12 cellular contexts compared by ENCODE assay signal in the genomic region with DNA sequence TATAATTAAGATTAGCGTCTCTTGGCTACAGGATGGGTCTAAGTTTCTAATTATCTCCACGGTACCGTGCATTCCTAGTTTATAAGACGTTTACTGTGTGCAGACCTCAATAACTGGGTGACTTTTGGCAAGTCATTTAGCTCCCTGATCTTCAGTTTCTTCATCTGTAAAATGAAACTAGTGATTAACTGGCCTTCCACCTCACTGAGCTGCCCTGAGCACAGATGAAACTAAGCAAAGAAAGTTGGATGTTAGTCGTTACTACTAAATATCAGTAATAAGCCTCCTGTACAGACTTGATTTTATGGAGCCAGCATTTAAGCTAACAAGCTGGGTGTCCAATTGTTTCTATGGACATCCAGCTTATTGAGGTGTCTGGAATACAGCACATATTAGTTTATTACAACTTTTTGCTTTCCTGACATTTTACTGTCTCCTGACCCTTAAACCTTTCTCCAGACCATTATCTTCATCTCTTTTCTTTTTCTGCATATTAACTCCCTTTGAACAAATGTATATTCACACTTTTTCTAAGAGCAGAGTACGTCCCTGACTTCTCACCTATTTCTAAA. TPM values are rescaled to one million over a fixed set of nuclear protein-coding genes. Genes with fewer than 3 reads are reported as not detected.
DNase-seq lines count a peak whose midpoint lies in the region; ATAC-seq, FAIRE-seq and TF ChIP-seq lines count a peak whose summit lies in the region.
"Had no signal": no experiment of that assay in that cellular context is flagged by ENCODE, and none has a peak within 500 bp of the region (broad histone marks: within the 10 kb centered on the region; RNA-seq: fewer than 3 reads in every experiment).

No MANE protein-coding gene starts in this region.

- dilution Hi-C loops in keratinocyte (cut with MboI; ENCODE audit: extremely low pct_ligation_motif_present, low sequenced_read_pairs), result no loop called here

- H3K4me2 ChIP-seq in keratinocyte (ENCODE audit: control insufficient read depth, extremely low read depth, insufficient read depth, low read depth, low read length) (peak overlapping the region; percentile 68), Karpas-422 (ENCODE audit: low read depth, low read length, poor library complexity, severe bottlenecking) (no peak overlapping the region)

- POLR2A ChIA-PET in CD8-positive, alpha-beta T cell (lab: Charles Lee), result interaction anchor here (0.6 to 3.0 kb wide), 4 partner anchors 13 to 45 kb away, joined by 3 to 14 read pairs (median 8); a partner anchor contains a TSS

- CTCF ChIA-PET in CD8-positive, alpha-beta T cell (lab: Charles Lee), result interaction anchor here (0.7 to 4.2 kb wide), 16 partner anchors 8 to 371 kb away, joined by 3 to 68 read pairs (median 6); a partner anchor contains a TSS

- FAIRE-seq in GM19239 (lab: Jason Lieb, UNC) (peak; percentile 91), keratinocyte (lab: Jason Lieb, UNC) (no peak)
- FAIRE-seq: frontal cortex had no signal

- H3K36me3 Mint-ChIP-seq in CD8-positive, alpha-beta T cell, result no peaks in the 10 kb centered on the region

- peak; percentile 51 for TF ChIP-seq POLR2A in Raji (IDR thresholded peaks at IDR 0.05; ENCODE audit: insufficient read depth, low read depth, low read length)

- H3K9ac ChIP-seq in keratinocyte (ENCODE audit: control insufficient read depth, extremely low read depth, insufficient read depth, low read length) (no peak overlapping the region), Karpas-422 (ENCODE audit: low read length) (no peak overlapping the region)

- H3K27ac Mint-ChIP-seq in CD8-positive, alpha-beta T cell, result peak overlapping the region; percentile 64

- H2AFZ ChIP-seq in keratinocyte (ENCODE audit: control insufficient read depth, low read length), result no peak overlapping the region
- H2AFZ ChIP-seq in Karpas-422 (ENCODE audit: low read length), result no peak overlapping the region

- no peak for TF ChIP-seq CTCF in CD8-positive, alpha-beta T cell (IDR thresholded peaks at IDR 0.05)
- TF ChIP-seq CTCF in keratinocyte (optimal IDR thresholded peaks at IDR 0.05 in 1 of 3, IDR thresholded peaks at IDR 0.05 in 1 of 3, conservative IDR thresholded peaks at IDR 0.05 in 1 of 3; ENCODE audit: extremely low read depth in 1 of 3, insufficient read depth in 2 of 3, low read length in 3 of 3), result no peak

- no peak overlapping the region for H3K4me3 ChIP-seq in CD8-positive, alpha-beta T cell (ENCODE audit: low read depth, low read length)
- H3K4me3 ChIP-seq in keratinocyte (ENCODE audit: control insufficient read depth in 2 of 3, extremely low read depth in 1 of 3, insufficient read depth in 2 of 3, low read depth in 1 of 3, low read length in 3 of 3) (peak overlapping the region in 1 of 3 experiments; percentile 49), Karpas-422 (ENCODE audit: low read length) (no peak overlapping the region)

- H3K9me1 ChIP-seq in keratinocyte (ENCODE audit: control insufficient read depth, extremely low read depth, insufficient read depth, low read length), result no peaks in the 10 kb centered on the region

- H3K9me2 ChIP-seq in Karpas-422 (replicated peaks; ENCODE audit: insufficient read depth, low read length), result no peaks in the 10 kb centered on the region

- intact Hi-C loops in CD8-positive, alpha-beta T cell (cut with DNase I, micrococcal nuclease), result loop anchor here (2.0 to 5.0 kb wide), 2 partner anchors 16 to 133 kb away; a partner anchor contains a TSS

- H3K4me3 Mint-ChIP-seq in CD8-positive, alpha-beta T cell, result peak overlapping the region; percentile 77

- no peak overlapping the region for H3K27ac ChIP-seq in CD8-positive, alpha-beta T cell (ENCODE audit: low read depth, low read length)
- H3K27ac ChIP-seq in keratinocyte (ENCODE audit: control insufficient read depth, insufficient read depth, low read length) (no peak overlapping the region), Karpas-422 (ENCODE audit: low read length) (no peak overlapping the region)
- H3K27ac ChIP-seq: VCaP had no signal

- ATAC-seq in CD8-positive, alpha-beta T cell, result no peak

- no peaks in the 10 kb centered on the region for H3K9me3 Mint-ChIP-seq in CD8-positive, alpha-beta T cell

- peaks cover 23% of the 10 kb centered on the region for H3K4me1 Mint-ChIP-seq in CD8-positive, alpha-beta T cell (ENCODE audit: low read depth)

- H3K4me1 ChIP-seq in CD8-positive, alpha-beta T cell (ENCODE audit: insufficient read depth, low read length), result peaks cover 47% of the 10 kb centered on the region
- H3K4me1 ChIP-seq in keratinocyte (ENCODE audit: control insufficient read depth, extremely low read depth, insufficient read depth, low read length) (peaks cover 4% of the 10 kb centered on the region), Karpas-422 (ENCODE audit: low read length) (peaks cover 9% of the 10 kb centered on the region)

- peaks cover 9% of the 10 kb centered on the region for H3K27me3 Mint-ChIP-seq in CD8-positive, alpha-beta T cell (ENCODE audit: low read depth)

- H4K20me1 ChIP-seq in keratinocyte (ENCODE audit: control insufficient read depth, extremely low read depth, insufficient read depth, low read length) (no peaks in the 10 kb centered on the region), Karpas-422 (ENCODE audit: insufficient read depth, low read depth, low read length) (no peaks in the 10 kb centered on the region)

- H3K27me3 ChIP-seq in CD8-positive, alpha-beta T cell (ENCODE audit: insufficient read depth, low read length), result no peaks in the 10 kb centered on the region
- H3K27me3 ChIP-seq in keratinocyte (ENCODE audit: control insufficient read depth, extremely low read depth, insufficient read depth, low read length), result peaks cover 59% of the 10 kb centered on the region
- H3K27me3 ChIP-seq in Karpas-422 (ENCODE audit: low read length), result no peaks in the 10 kb centered on the region

- no peaks in the 10 kb centered on the region for H3K36me3 ChIP-seq in CD8-positive, alpha-beta T cell (ENCODE audit: insufficient read depth, low read length)
- H3K36me3 ChIP-seq in keratinocyte (ENCODE audit: control insufficient read depth in 2 of 2, extremely low read depth in 1 of 2, insufficient read depth in 2 of 2, low read length in 2 of 2), result no peaks in the 10 kb centered on the region
- H3K36me3 ChIP-seq in Karpas-422 (ENCODE audit: insufficient read depth, low read length), result no peaks in the 10 kb centered on the region

- DNase-seq in CD8-positive, alpha-beta T cell, result no peak
- DNase-seq in GM19239 (ENCODE audit: insufficient read length, low spot score) (no peak), keratinocyte (ENCODE audit: low read depth, low spot score) (no peak), kidney tubule cell (ENCODE audit: low spot score) (no peak), Karpas-422 (no peak), NCI-H1694 (lab: John Stamatoyannopoulos, UW) (no peak), NCI-H1436 treated with DMSO at 0.1 percent for 48 hours (lab: John Stamatoyannopoulos, UW) (no peak)
- DNase-seq: DMS 273 treated with DMSO at 0.1 percent for 48 hours had no signal

- H3K79me2 ChIP-seq in keratinocyte (ENCODE audit: control insufficient read depth, insufficient read depth, low read length) (no peaks in the 10 kb centered on the region), Karpas-422 (ENCODE audit: low read length) (no peaks in the 10 kb centered on the region)

- H3K9me3 ChIP-seq in CD8-positive, alpha-beta T cell (ENCODE audit: low read length), result no peaks in the 10 kb centered on the region
- no peaks in the 10 kb centered on the region for H3K9me3 ChIP-seq in keratinocyte (ENCODE audit: control insufficient read depth, low read depth, low read length)
- H3K9me3 ChIP-seq in Karpas-422 (ENCODE audit: low read length), result no peaks in the 10 kb centered on the region

RNA-seq across cellular contexts. Expression of a gene that starts 1.1 kb away (rescaled TPM):
- 1 to 10 TPM; 5.2 to 5.7 TPM for total RNA-seq in CD8-positive, alpha-beta T cell
- not detected in 3 replicates for polyA plus RNA-seq in keratinocyte
- polyA plus RNA-seq in keratinocyte (2011; ENCODE audit: low read depth), result not detected
- not detected in 2 replicates for polyA plus RNA-seq in keratinocyte (2011; cell fraction: cytosol; rRNA removed)
- not detected in 2 replicates for polyA plus RNA-seq in keratinocyte (2011; cell fraction: nucleus; rRNA removed)
- not detected in 2 replicates for polyA plus RNA-seq in keratinocyte (2012; ENCODE audit: low replicate concordance)
- polyA minus RNA-seq in keratinocyte, result not detected in 3 replicates
- polyA minus RNA-seq in keratinocyte (2011; cell fraction: cytosol; rRNA and poly(A)+ RNA removed), result not detected
- polyA minus RNA-seq in keratinocyte (2011; cell fraction: nucleus; rRNA and poly(A)+ RNA removed), result 0.11 TPM in 1 of 2 replicates, not detected in the other
- total RNA-seq in Karpas-422 (2014; rRNA removed; shearing (Covaris generic); ENCODE audit: low replicate concordance), result 0.11 TPM in 1 of 2 replicates, not detected in the other
- total RNA-seq: frontal cortex, HT-29 had no signal

RNA-seq across cellular contexts. Expression of a gene that starts 40.7 kb away (rescaled TPM):
- total RNA-seq in CD8-positive, alpha-beta T cell, result 1 to 10 TPM; 7.2 to 8.0 TPM
- polyA plus RNA-seq in keratinocyte, result 0.01 to 0.12 TPM (median 0.09 TPM) in 3 replicates
- not detected for polyA plus RNA-seq in keratinocyte (2011; ENCODE audit: low read depth)
- 0.04 and 0.05 TPM in 2 replicates for polyA plus RNA-seq in keratinocyte (2011; cell fraction: cytosol; rRNA removed)
- 0.09 and 0.11 TPM in 2 replicates for polyA plus RNA-seq in keratinocyte (2011; cell fraction: nucleus; rRNA removed)
- polyA plus RNA-seq in keratinocyte (2012; ENCODE audit: low replicate concordance), result 0.01 TPM in 1 of 2 replicates, not detected in the other
- 0.43 TPM in 1 of 3 replicates, not detected in the others for polyA minus RNA-seq in keratinocyte
- polyA minus RNA-seq in keratinocyte (2011; cell fraction: cytosol; rRNA and poly(A)+ RNA removed), result not detected
- polyA minus RNA-seq in keratinocyte (2011; cell fraction: nucleus; rRNA and poly(A)+ RNA removed), result 0.08 TPM in 1 of 2 replicates, not detected in the other
- total RNA-seq in Karpas-422 (2014; rRNA removed; shearing (Covaris generic); ENCODE audit: low replicate concordance), result not detected in 2 replicates
- total RNA-seq: HT-29 had no signal
